ENCODE assay signal across 7 cellular contexts in the genomic region with DNA sequence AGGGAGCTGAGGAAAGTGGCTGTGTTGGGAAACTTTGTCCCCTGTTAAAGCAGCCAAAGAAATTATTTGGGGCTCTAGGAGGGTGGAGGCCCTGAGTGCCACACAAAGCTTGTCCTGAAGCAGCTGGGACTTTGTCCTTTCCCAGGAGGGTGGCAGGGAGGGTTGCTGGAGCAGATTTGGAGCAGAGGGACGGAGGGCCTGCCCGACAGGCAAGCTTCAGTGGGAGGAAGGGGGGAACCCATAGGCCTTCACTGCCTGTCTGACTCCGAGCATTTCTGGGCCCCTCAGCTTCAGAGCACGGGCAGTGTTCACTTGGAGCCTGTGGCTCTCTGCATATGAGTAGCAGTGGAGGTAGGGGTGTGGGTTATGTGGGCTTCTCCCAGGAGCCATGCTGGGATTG. TPM values are rescaled to one million over a fixed set of nuclear protein-coding genes. Genes with fewer than 3 reads are reported as not detected.
"Had no signal": no experiment of that assay in that cellular context is flagged by ENCODE, and none has a peak within 500 bp of the region (broad histone marks: within the 10 kb centered on the region; RNA-seq: fewer than 3 reads in every experiment).

No MANE protein-coding gene starts in this region.

- H3K4me3 ChIP-seq: GM23338, K562 had no signal

- ATAC-seq: GM23338, K562 had no signal

- DNase-seq: H9, HCEC 1CT, IMR-90 had no signal

RNA-seq across cellular contexts. Expression of a gene that starts 7.2 kb away (rescaled TPM):
- total RNA-seq: GM23338, H1, H9, HT-29, IMR-90, K562 had no signal

RNA-seq across cellular contexts. Expression of a gene that starts 11.5 kb away (rescaled TPM):
- total RNA-seq: H1, H9, HT-29, IMR-90, K562 had no signal

RNA-seq across cellular contexts. Expression of a gene that starts 32.1 kb away (rescaled TPM):
- total RNA-seq: HT-29, IMR-90, K562 had no signal
